8 cellular contexts compared by ENCODE assay signal in the genomic region with DNA sequence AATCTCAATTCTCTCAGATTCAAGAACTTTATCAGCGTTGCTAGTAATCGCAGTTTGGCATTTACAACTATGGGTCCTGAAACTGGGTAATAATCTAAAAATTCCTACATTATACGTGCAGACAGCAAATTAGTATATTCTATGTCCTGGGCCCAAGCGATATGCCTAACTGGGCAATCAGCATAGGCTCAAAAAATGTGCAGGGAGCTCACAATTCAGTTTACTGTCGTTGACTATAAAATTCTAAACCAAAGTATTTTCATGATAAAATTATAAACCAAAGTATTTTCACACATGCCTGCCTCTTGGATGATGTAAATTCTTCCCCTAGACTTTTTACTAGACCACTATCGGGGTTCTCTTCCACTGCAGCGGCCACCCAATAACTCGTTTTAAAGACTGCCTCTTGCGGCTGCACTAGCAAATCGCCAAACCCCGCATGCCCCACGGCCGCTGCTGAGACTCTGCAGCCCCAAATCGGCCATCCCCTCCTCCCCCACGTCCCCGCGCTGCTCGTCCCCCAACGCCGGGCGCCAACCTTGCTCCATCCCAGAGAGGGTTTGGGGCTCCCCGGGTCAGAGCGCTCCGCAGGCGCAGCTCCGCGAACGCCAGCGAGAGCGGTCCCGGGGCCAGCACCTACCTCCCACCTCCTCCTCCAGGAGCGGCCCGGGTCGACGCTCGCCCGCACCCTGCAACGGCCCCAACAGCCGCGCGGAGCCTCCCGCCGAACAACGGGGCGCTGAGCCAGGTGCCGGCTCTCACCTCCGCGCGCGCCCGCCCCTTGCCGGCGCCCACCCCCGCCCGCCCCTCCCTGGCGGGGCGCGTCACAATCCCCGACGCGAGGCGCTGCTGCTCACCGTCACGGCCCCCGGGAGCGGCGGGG. TPM values are rescaled to one million over a fixed set of nuclear protein-coding genes. Genes with fewer than 3 reads are reported as not detected.
DNase-seq lines count a peak whose midpoint lies in the region; ATAC-seq lines count a peak whose summit lies in the region.

No MANE protein-coding gene starts in this region.

- intact Hi-C loops in right cardiac atrium (cut with DNase I): no loop called here

- peak overlapping the region; percentile 80 for H3K4me3 ChIP-seq in right cardiac atrium (ENCODE audit: low read length)

- peak; percentile 61 for DNase-seq in stimulated activated CD4-positive, alpha-beta T cell treated with anti-CD3 and anti-CD28 coated beads, Interleukin-15, amount 100 ng/mL, for 24 hours
- no peak for DNase-seq in stimulated activated CD4-positive, alpha-beta T cell treated with anti-CD3 and anti-CD28 coated beads, Interleukin-1b, Interleukin-23, amount 100 ng/mL, for 48 hours
- peak; percentile 91 for DNase-seq in NCI-H2227 treated with DMSO at 0.1 percent for 48 hours (lab: John Stamatoyannopoulos, UW)
- peak; percentile 4 for DNase-seq in activated naive CD8-positive, alpha-beta T cell treated with anti-CD3 and anti-CD28 coated beads, Interleukin-2, amount 50 U/mL, for 16 hours (ENCODE audit: low read depth, low spot score)
- peak; percentile 53 to 84 (median 82) for DNase-seq in right cardiac atrium
- peak; percentile 61 for DNase-seq in putamen (ENCODE audit: low spot score)

- ATAC-seq in HG02852 (IDR thresholded peaks at IDR 0.05; ENCODE audit: unreplicated experiment) (peak; percentile 59), right cardiac atrium (peak; percentile 38 to 52), GM18907 (IDR thresholded peaks at IDR 0.05; ENCODE audit: unreplicated experiment) (no peak)

- WGBS in right cardiac atrium: 1% methylated on average over 67 of the region's 67 CpGs

- no peaks in the 10 kb centered on the region for H3K4me1 ChIP-seq in right cardiac atrium (ENCODE audit: control insufficient read depth, insufficient read depth, low read length)

- peak overlapping the region; percentile 49 for H3K27ac ChIP-seq in right cardiac atrium (ENCODE audit: low read length)

- no peaks in the 10 kb centered on the region for H3K9me3 ChIP-seq in right cardiac atrium (ENCODE audit: control insufficient read depth, low read length)

- no peaks in the 10 kb centered on the region for H3K27me3 ChIP-seq in right cardiac atrium (ENCODE audit: control insufficient read depth, insufficient read depth)

RNA-seq across cellular contexts. Expression of gene SSX2IP, which starts 0.5 kb away (rescaled TPM):
- 10 to 100 TPM; 18.4 to 28.6 (median 22.8) TPM for total RNA-seq in right cardiac atrium
- polyA plus RNA-seq in right cardiac atrium: 7.7 TPM
